In genomic region chr20:45383131-45383530, GRCh38 we compare ENCODE assay signal across 22 cellular contexts. TPM values are rescaled to one million over a fixed set of nuclear protein-coding genes. Genes with fewer than 3 reads are reported as not detected.
"Had no signal": no experiment of that assay in that cellular context is flagged by ENCODE, and none has a peak within 500 bp of the region (broad histone marks: within the 10 kb centered on the region; RNA-seq: fewer than 3 reads in every experiment).

No MANE protein-coding gene starts in this region.

- H3K4me3 Mint-ChIP-seq: activated naive CD8-positive, alpha-beta T cell treated with anti-CD3 and anti-CD28 coated beads, Interleukin-2, amount 10 ng/mL, durations not matched to agents 7 days and 5 days; naive B cell; neural progenitor cell; T-cell had no signal

- DNase-seq: activated CD4-positive, alpha-beta T cell treated with anti-CD3 and anti-CD28 coated beads, Interleukin-2, amount 50 U/mL, for 1 hour; activated CD8-positive, alpha-beta memory T cell treated with anti-CD3 and anti-CD28 coated beads for 24 hours; activated gamma-delta T cell treated with Interleukin-2 at 50 U/mL for 16 hours; activated naive CD8-positive, alpha-beta T cell treated with anti-CD3 and anti-CD28 coated beads, Interleukin-2, amount 10 ng/mL, durations not matched to agents 7 days and 5 days; aorta; esophagus squamous epithelium; kidney; left lung; mammary epithelial cell; naive B cell; ovary; right lobe of liver; spleen; stomach; T-cell; T-helper 9 cell; testis had no signal

- H3K4me1 Mint-ChIP-seq: activated naive CD8-positive, alpha-beta T cell treated with anti-CD3 and anti-CD28 coated beads, Interleukin-2, amount 10 ng/mL, durations not matched to agents 7 days and 5 days; T-cell had no signal

- H3K9me3 ChIP-seq: esophagus squamous epithelium, left lung, ovary, right lobe of liver, stomach, testis had no signal

- H3K27ac Mint-ChIP-seq: activated naive CD8-positive, alpha-beta T cell treated with anti-CD3 and anti-CD28 coated beads, Interleukin-2, amount 10 ng/mL, durations not matched to agents 7 days and 5 days; neural progenitor cell; T-cell had no signal

- H3K4me3 ChIP-seq: esophagus squamous epithelium, hepatocyte, left lung, neural progenitor cell, ovary, right lobe of liver, spleen, stomach, testis had no signal

- H3K27me3 Mint-ChIP-seq: naive B cell, T-cell had no signal

- ATAC-seq: left lung, right lobe of liver, T-cell had no signal

- H2AFZ ChIP-seq: hepatocyte, neural progenitor cell had no signal

- H3K36me3 ChIP-seq: esophagus squamous epithelium, left lung, neural progenitor cell, ovary, right lobe of liver, stomach had no signal

- H3K4me1 ChIP-seq: esophagus squamous epithelium, left lung, right lobe of liver, spleen, stomach, testis had no signal

- H3K9ac ChIP-seq: neural progenitor cell had no signal

- H3K27ac ChIP-seq: esophagus squamous epithelium, hepatocyte, left lung, neural progenitor cell, ovary, right lobe of liver, spleen, stomach, testis had no signal

- H3K4me2 ChIP-seq: hepatocyte, neural progenitor cell had no signal

- H3K79me2 ChIP-seq: hepatocyte had no signal

- H3K27me3 ChIP-seq: esophagus squamous epithelium, hepatocyte, left lung, neural progenitor cell, ovary, right lobe of liver, spleen, stomach, testis had no signal

RNA-seq across cellular contexts. Expression of gene TP53TG5, which starts 5.0 kb away (rescaled TPM):
- total RNA-seq: activated naive CD8-positive, alpha-beta T cell treated with anti-CD3 and anti-CD28 coated beads, Interleukin-2, amount 10 ng/mL, durations not matched to agents 7 days and 5 days; endothelial cell of umbilical vein; esophagus squamous epithelium; glomerular endothelial cell; hepatocyte; kidney; mammary epithelial cell; pulmonary artery endothelial cell; right lobe of liver; stomach had no signal
- polyA plus RNA-seq: aorta, endothelial cell of umbilical vein, hepatocyte, mammary epithelial cell had no signal
